8 cellular contexts compared by ENCODE assay signal in the genomic region with DNA sequence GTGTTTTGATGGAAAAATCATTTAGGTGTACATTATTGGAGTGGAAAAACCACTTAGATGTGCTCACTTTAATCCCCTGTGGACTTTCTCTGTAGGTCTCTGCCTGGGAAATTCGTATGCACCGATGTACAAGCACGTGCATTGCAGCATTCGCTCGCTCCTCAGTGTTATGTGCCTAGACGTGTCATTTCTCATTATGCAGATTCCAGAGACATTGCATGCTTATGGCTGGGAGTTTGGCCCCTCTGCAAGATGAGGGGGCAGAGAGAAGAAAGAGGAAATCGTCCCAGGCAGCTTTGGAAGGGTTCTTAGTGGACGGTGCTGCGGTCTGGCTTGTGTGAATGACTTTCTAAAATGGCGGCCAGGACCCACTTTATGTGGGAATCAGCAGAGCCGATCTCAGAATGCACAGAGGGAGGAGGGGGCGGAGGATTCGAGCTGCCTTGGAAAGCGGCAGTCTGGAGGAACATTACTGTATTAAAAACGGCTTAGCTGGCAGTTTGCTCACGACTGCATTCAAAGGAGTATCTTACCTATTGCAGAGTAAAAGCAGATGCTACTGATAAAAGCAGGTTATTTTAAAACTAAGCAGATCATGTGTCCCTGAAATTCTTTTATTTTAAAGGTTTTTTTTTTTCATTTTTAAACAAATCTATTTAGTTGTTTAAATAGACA. TPM values are rescaled to one million over a fixed set of nuclear protein-coding genes. Genes with fewer than 3 reads are reported as not detected.
A peak's percentile ranks its signal among the peaks of the same experiment; 100 is the strongest.
DNase-seq lines count a peak whose midpoint lies in the region; ATAC-seq, FAIRE-seq and TF ChIP-seq lines count a peak whose summit lies in the region.

No MANE protein-coding gene starts in this region.

- peak overlapping the region; percentile 96 to 98 for H3K27ac ChIP-seq in breast epithelium
- H3K27ac ChIP-seq in layer of hippocampus (ENCODE audit: low read depth, low read length): peak overlapping the region; percentile 97

- no peaks in the 10 kb centered on the region for H3K36me3 ChIP-seq in breast epithelium

- H3K4me1 ChIP-seq in breast epithelium: peaks cover 0 to 7% of the 10 kb centered on the region in 2 donors

- H3K4me3 ChIP-seq in breast epithelium: peak overlapping the region; percentile 84 to 95 (median 94)

- no peak for ATAC-seq in GM18867 (IDR thresholded peaks at IDR 0.05; ENCODE audit: unreplicated experiment)

- DNase-seq in GDM1 (lab: John Stamatoyannopoulos, UW): peak; percentile 58
- DNase-seq in NCI-H1105 treated with DMSO at 0.1 percent for 48 hours (lab: John Stamatoyannopoulos, UW): peak; percentile 86
- peak; percentile 20 for DNase-seq in SKM-1 (lab: John Stamatoyannopoulos, UW; ENCODE audit: unreplicated experiment)
- DNase-seq in breast epithelium (ENCODE audit: low spot score in 2 of 2): no peak
- peak; percentile 46 to 53 for DNase-seq in stimulated activated CD4-positive, alpha-beta T cell treated with anti-CD3 and anti-CD28 coated beads, Interleukin-2, amount 100 ng/mL, for 24 hours
- DNase-seq in D721Med (ENCODE audit: insufficient read length, low spot score): no peak

- no peak for FAIRE-seq in D721Med (lab: Jason Lieb, UNC)

- TF ChIP-seq POLR2A in breast epithelium (IDR thresholded peaks at IDR 0.05): no peak

- no peaks in the 10 kb centered on the region for H3K27me3 ChIP-seq in breast epithelium
- H3K27me3 ChIP-seq in layer of hippocampus (ENCODE audit: control insufficient read depth, insufficient read depth, low read length): no peaks in the 10 kb centered on the region

- intact Hi-C loops in breast epithelium (cut with DNase I; ENCODE audit: low total_unique reads): no loop called here

- no peaks in the 10 kb centered on the region for H3K9me3 ChIP-seq in breast epithelium

- TF ChIP-seq CTCF in breast epithelium (IDR thresholded peaks at IDR 0.05) (no peak), D721Med (IDR thresholded peaks at IDR 0.05; ENCODE audit: insufficient read depth, missing control alignments) (no peak)

RNA-seq across cellular contexts. Expression of a gene that starts 2.4 kb away (rescaled TPM):
- 10 to 100 TPM; 46.9 to 56.6 (median 51.2) TPM for total RNA-seq in breast epithelium

RNA-seq across cellular contexts. Expression of a gene that starts 42.5 kb away (rescaled TPM):
- 1 to 10 TPM in 2 of 3 donors, under 1 TPM in 1; 0.66 to 1.4 (median 1.2) TPM for total RNA-seq in breast epithelium

Comparison
In these comparisons a context has a peak if more than half of its experiments do, and no peak if none do; other contexts are left out.
1. DNase-seq: peak in GDM1 (single experiment), NCI-H1105 treated with DMSO at 0.1 percent for 48 hours (single experiment), SKM-1 (single experiment) and stimulated activated CD4-positive, alpha-beta T cell treated with anti-CD3 and anti-CD28 coated beads, Interleukin-2, amount 100 ng/mL, for 24 hours (2 of 2); none in breast epithelium (0 of 2) and D721Med (single experiment).